In the genomic region with DNA sequence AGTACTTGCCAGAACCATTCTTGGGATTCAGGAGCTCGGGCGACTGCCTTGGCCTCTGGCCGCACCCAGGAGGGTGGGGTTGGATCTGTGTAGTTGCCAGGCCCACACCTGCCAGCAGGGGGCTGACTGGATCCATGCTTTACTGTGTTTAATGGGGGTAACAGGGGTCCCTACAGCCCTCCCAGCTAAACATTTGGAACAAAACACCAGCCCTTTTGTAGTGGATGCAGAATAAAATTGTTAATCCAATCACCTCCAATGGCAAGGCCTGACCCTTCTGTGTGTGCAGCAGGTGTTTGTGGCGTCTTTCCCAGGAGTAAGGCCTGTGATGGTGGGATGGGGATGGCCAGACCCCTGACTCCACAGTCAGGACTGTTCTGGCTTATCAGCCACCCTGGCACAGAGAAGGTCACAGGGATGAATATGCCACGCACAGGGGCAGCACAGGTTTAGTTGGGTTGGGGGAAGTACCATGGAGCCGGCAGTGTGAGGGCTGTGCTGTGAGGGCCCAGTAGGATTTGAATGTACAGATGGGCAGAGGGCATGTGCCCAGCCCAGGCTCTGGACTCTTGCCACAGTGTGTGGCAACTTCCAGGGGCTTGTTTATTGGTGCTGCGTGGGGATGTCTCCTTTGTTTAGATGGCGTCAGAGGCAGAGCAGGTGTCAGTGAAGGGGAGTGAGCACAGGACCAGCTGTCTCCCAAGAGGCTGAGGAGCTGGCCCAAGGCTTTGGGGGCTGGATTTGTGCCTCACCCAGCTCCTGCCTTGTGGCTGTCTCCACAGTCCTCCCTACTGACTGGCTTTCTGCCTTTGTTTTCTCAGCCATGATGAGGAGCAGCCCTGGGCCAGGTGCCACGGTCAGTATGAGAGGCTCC, we compare ENCODE assay signal across 8 cellular contexts. TPM values are rescaled to one million over a fixed set of nuclear protein-coding genes. Genes with fewer than 3 reads are reported as not detected.
DNase-seq lines count a peak whose midpoint lies in the region; ATAC-seq and TF ChIP-seq lines count a peak whose summit lies in the region.

No MANE protein-coding gene starts in this region.

- H3K9ac ChIP-seq in OCI-LY1 (ENCODE audit: low read length), result no peak overlapping the region

- H3K27me3 Mint-ChIP-seq in activated naive CD8-positive, alpha-beta T cell treated with anti-CD3 and anti-CD28 coated beads for 36 hours, result no peaks in the 10 kb centered on the region

- DNase-seq in 8988T (peak; percentile 64), cardiac muscle cell (ENCODE audit: low read depth in 1 of 2, low spot score in 1 of 2) (peak; percentile 27 to 52), posterior vena cava (ENCODE audit: low spot score) (peak; percentile 81), NCI-H1048 (lab: John Stamatoyannopoulos, UW) (no peak)
- peak; percentile 53 for DNase-seq in activated naive CD8-positive, alpha-beta T cell treated with anti-CD3 and anti-CD28 coated beads for 36 hours

- H3K9me2 ChIP-seq in OCI-LY1 (ENCODE audit: low read depth, low read length), result no peaks in the 10 kb centered on the region

- ATAC-seq in GM19023 (IDR thresholded peaks at IDR 0.05; ENCODE audit: unreplicated experiment), result no peak

- peak overlapping the region; percentile 72 for H3K27ac Mint-ChIP-seq in activated naive CD8-positive, alpha-beta T cell treated with anti-CD3 and anti-CD28 coated beads for 36 hours

- H3K4me3 Mint-ChIP-seq in activated naive CD8-positive, alpha-beta T cell treated with anti-CD3 and anti-CD28 coated beads for 36 hours, result no peak overlapping the region

- no peak overlapping the region for H3K4me2 ChIP-seq in OCI-LY1 (ENCODE audit: low read length)

- H3K4me3 ChIP-seq in GM12875 (ENCODE audit: low read depth, low read length) (no peak overlapping the region), OCI-LY1 (ENCODE audit: low read depth, low read length, poor library complexity, severe bottlenecking) (no peak overlapping the region), cardiac muscle cell (no peak overlapping the region)

- no peaks in the 10 kb centered on the region for H3K9me3 ChIP-seq in OCI-LY1 (ENCODE audit: low read length)
- no peaks in the 10 kb centered on the region for H3K9me3 ChIP-seq in cardiac muscle cell (ENCODE audit: low read depth)

- H3K36me3 ChIP-seq in OCI-LY1 (ENCODE audit: insufficient read depth, low read length) (peaks cover 80% of the 10 kb centered on the region), cardiac muscle cell (peaks cover 32% of the 10 kb centered on the region)

- H3K4me1 ChIP-seq in OCI-LY1 (ENCODE audit: insufficient read depth, low read length, severe bottlenecking) (no peaks in the 10 kb centered on the region), cardiac muscle cell (ENCODE audit: low read depth) (no peaks in the 10 kb centered on the region)

- H3K27ac ChIP-seq in OCI-LY1 (ENCODE audit: low read depth, low read length, poor library complexity, severe bottlenecking) (no peak overlapping the region), cardiac muscle cell (peak overlapping the region; percentile 51)

- peaks cover 48% of the 10 kb centered on the region for H3K4me1 Mint-ChIP-seq in activated naive CD8-positive, alpha-beta T cell treated with anti-CD3 and anti-CD28 coated beads for 36 hours

- intact Hi-C loops in posterior vena cava (cut with DNase I), result no loop called here

- H3K36me3 Mint-ChIP-seq in activated naive CD8-positive, alpha-beta T cell treated with anti-CD3 and anti-CD28 coated beads for 36 hours, result peaks cover 21% of the 10 kb centered on the region

- H4K20me1 ChIP-seq in OCI-LY1 (ENCODE audit: insufficient read depth, low read length), result no peaks in the 10 kb centered on the region

- no peaks in the 10 kb centered on the region for H3K9me3 Mint-ChIP-seq in activated naive CD8-positive, alpha-beta T cell treated with anti-CD3 and anti-CD28 coated beads for 36 hours

- H2AFZ ChIP-seq in OCI-LY1 (ENCODE audit: low read length), result no peak overlapping the region

- H3K27me3 ChIP-seq in OCI-LY1 (ENCODE audit: insufficient read depth, low read length) (no peaks in the 10 kb centered on the region), cardiac muscle cell (no peaks in the 10 kb centered on the region)

- no peaks in the 10 kb centered on the region for H3K79me2 ChIP-seq in OCI-LY1 (ENCODE audit: insufficient read depth, low read length)

- no peaks in the 10 kb centered on the region for H3F3A ChIP-seq in OCI-LY1 (ENCODE audit: insufficient read depth, low read length)

- TF ChIP-seq CTCF in GM12875 (IDR thresholded peaks at IDR 0.05; ENCODE audit: borderline replicate concordance, insufficient read depth, low read depth, low read length) (peak; percentile 86), OCI-LY1 (IDR thresholded peaks at IDR 0.05; ENCODE audit: low read length) (peak; percentile 91), cardiac muscle cell (IDR thresholded peaks at IDR 0.05; ENCODE audit: low read depth, low read length) (peak; percentile 66)

RNA-seq across cellular contexts. Expression of a gene that starts 22.2 kb away (rescaled TPM):
- 10 to 100 TPM; 72.3 to 74.2 TPM for total RNA-seq in activated naive CD8-positive, alpha-beta T cell treated with anti-CD3 and anti-CD28 coated beads for 36 hours
- total RNA-seq in cardiac muscle cell (41.4 and 105 TPM in 2 replicates), posterior vena cava (100 to 1,000 TPM; 229 to 246 TPM)
- polyA plus RNA-seq in cardiac muscle cell, result 28.0 and 78.1 TPM in 2 replicates

RNA-seq across cellular contexts. Expression of a gene that starts 27.8 kb away (rescaled TPM):
- 10 to 100 TPM; 82.4 TPM for total RNA-seq in activated naive CD8-positive, alpha-beta T cell treated with anti-CD3 and anti-CD28 coated beads for 36 hours
- total RNA-seq in cardiac muscle cell (72.6 and 92.2 TPM in 2 replicates), posterior vena cava (10 to 100 TPM; 29.8 to 34.3 TPM)
- 49.8 and 65.3 TPM in 2 replicates for polyA plus RNA-seq in cardiac muscle cell

RNA-seq across cellular contexts. Expression of a gene that starts 32.8 kb away (rescaled TPM):
- total RNA-seq in activated naive CD8-positive, alpha-beta T cell treated with anti-CD3 and anti-CD28 coated beads for 36 hours, result 10 to 100 TPM; 79.4 to 83.7 TPM
- total RNA-seq in cardiac muscle cell (37.0 and 41.0 TPM in 2 replicates), posterior vena cava (10 to 100 TPM; 45.0 to 48.3 TPM)
- polyA plus RNA-seq in cardiac muscle cell, result 3.1 and 4.4 TPM in 2 replicates

RNA-seq across cellular contexts. Expression of a gene that starts 51.8 kb away (rescaled TPM):
- total RNA-seq in activated naive CD8-positive, alpha-beta T cell treated with anti-CD3 and anti-CD28 coated beads for 36 hours, result 100 to 1,000 TPM; 193 to 211 TPM
- total RNA-seq in cardiac muscle cell (46.2 and 52.6 TPM in 2 replicates), posterior vena cava (10 to 100 TPM; 40.7 to 42.8 TPM)
- 123 and 151 TPM in 2 replicates for polyA plus RNA-seq in cardiac muscle cell
